In the genomic region with DNA sequence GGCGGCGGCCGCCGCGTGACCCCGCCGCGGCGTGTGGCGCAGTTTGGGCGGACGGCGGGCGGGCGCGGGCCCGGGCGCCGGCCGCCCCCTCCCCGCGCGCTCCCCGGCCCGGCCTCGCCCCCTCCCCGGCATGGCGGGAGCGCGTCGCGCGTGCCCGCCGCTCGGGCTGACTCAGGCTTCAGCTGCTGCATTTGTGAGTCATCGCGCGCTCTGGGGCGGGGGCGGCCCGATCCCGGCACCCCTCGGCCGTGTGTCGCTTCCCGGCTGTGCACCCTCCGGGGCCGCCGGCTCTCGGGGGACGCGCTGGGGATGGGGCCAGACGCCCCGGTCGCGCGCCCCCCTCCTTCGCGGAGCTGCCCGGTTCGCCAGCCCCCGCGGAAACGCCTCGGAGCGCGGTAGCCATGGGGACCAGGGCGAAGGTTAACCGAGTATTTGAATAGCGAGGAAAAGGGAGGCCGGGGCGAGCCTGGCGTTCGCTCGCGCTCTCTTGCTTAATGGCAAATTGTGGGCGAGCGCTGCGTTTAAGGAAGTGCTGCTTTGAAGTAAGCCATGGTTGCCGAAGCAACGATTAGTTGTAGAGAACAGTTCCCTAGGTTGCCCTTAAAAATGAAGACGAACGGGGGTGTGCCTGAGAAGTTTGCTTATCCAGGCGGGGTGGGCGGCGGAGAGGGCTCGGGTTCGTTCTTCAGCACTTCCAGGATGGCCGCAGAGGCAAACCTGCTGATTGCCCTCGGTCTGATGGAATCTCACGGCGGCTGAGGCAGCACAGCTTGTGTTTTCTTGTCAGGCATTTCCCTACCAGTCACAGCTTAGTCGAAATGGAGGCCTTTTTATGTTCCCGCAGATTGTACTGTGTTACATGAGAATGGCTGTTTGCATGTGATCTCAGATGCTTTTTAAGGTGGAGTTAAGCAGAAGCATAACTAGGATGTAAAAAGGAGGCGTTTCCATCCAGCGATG, we compare ENCODE assay signal across 8 cellular contexts. TPM values are rescaled to one million over a fixed set of nuclear protein-coding genes. Genes with fewer than 3 reads are reported as not detected.
DNase-seq lines count a peak whose midpoint lies in the region; ATAC-seq and TF ChIP-seq lines count a peak whose summit lies in the region.

No MANE protein-coding gene starts in this region.

- intact Hi-C loops in left ventricle myocardium superior (cut with micrococcal nuclease) (no loop called here), prostate gland (cut with DNase I) (no loop called here)

- H3K4me3 ChIP-seq in HL-60 (replicated peaks; ENCODE audit: insufficient read depth, low read length) (peak overlapping the region; percentile 95), prostate gland (peak overlapping the region; percentile 98 to 100), upper lobe of left lung (peak overlapping the region; percentile 66 to 95 (median 84))

- H3K27me3 ChIP-seq in HL-60 (ENCODE audit: insufficient read depth, poor library complexity, severe bottlenecking): no peaks in the 10 kb centered on the region
- H3K27me3 ChIP-seq in prostate gland (replicated peaks; ENCODE audit: insufficient read depth): no peaks in the 10 kb centered on the region
- H3K27me3 ChIP-seq in upper lobe of left lung: no peaks in the 10 kb centered on the region

- peak overlapping the region; percentile 99 for H3K27ac ChIP-seq in HL-60 (replicated peaks)
- H3K27ac ChIP-seq in prostate gland: peak overlapping the region; percentile 99 to 100
- peak overlapping the region; percentile 99 to 100 (median 100) for H3K27ac ChIP-seq in upper lobe of left lung

- TF ChIP-seq CTCF in HL-60 (IDR thresholded peaks at IDR 0.05; ENCODE audit: insufficient read depth, low read length): no peak
- TF ChIP-seq CTCF in prostate gland (IDR thresholded peaks at IDR 0.05): peak in 1 of 4 experiments; percentile 9
- TF ChIP-seq CTCF in upper lobe of left lung (IDR thresholded peaks at IDR 0.05): no peak

- peak overlapping the region; percentile 90 to 93 (median 91) for H3K4me3 Mint-ChIP-seq in T-cell

- peaks cover 4% of the 10 kb centered on the region for H3K4me1 ChIP-seq in prostate gland (replicated peaks)
- peaks cover 20 to 30% (median 22%) of the 10 kb centered on the region in 4 donors for H3K4me1 ChIP-seq in upper lobe of left lung

- no peaks in the 10 kb centered on the region for H3K9me3 Mint-ChIP-seq in T-cell

- peaks cover 19 to 35% of the 10 kb centered on the region in 2 donors for H3K36me3 ChIP-seq in prostate gland
- H3K36me3 ChIP-seq in upper lobe of left lung: peaks cover 43 to 47% (median 44%) of the 10 kb centered on the region in 4 donors

- peaks cover 49% of the 10 kb centered on the region for H3K36me3 Mint-ChIP-seq in T-cell

- no peak for TF ChIP-seq EP300 in upper lobe of left lung (IDR thresholded peaks at IDR 0.05)

- CTCF ChIA-PET in T-cell (lab: Charles Lee): interaction anchor here in 1 of 2 donors (0.6 kb wide), 1 partner anchor 69 kb away, joined by 3 read pairs; no protein-coding TSS in a partner anchor

- H3K4me1 Mint-ChIP-seq in T-cell: peaks cover 48 to 56% (median 48%) of the 10 kb centered on the region in 3 donors

- POLR2A ChIA-PET in T-cell (lab: Charles Lee): interaction anchor here (0.6 to 2.3 kb wide), 10 partner anchors 8 to 811 kb away, joined by 3 to 23 read pairs (median 3); a partner anchor contains a TSS

- no peaks in the 10 kb centered on the region for H3K9me3 ChIP-seq in prostate gland
- H3K9me3 ChIP-seq in upper lobe of left lung: no peaks in the 10 kb centered on the region

- ATAC-seq in GM19438 (IDR thresholded peaks at IDR 0.05; ENCODE audit: low read depth, unreplicated experiment) (peak; percentile 16), T-cell (replicated peaks in 1 of 4) (peak; percentile 29 to 46 (median 40)), left ventricle myocardium superior (peak; percentile 35), upper lobe of left lung (ENCODE audit: low FRiP score in 2 of 2) (peak; percentile 1 to 45)

- no peaks in the 10 kb centered on the region for H3K27me3 Mint-ChIP-seq in T-cell

- WGBS in prostate gland: under 1% methylated on average over 73 of the region's 97 CpGs
- WGBS in upper lobe of left lung, 2 donors: 1 to 2% methylated on average over 22 to 82 of the region's 97 CpGs

- TF ChIP-seq POLR2A in prostate gland (IDR thresholded peaks at IDR 0.05): peak; percentile 38
- peak in 3 of 4 donors; percentile 42 to 73 (median 51) for TF ChIP-seq POLR2A in upper lobe of left lung (IDR thresholded peaks at IDR 0.05)

- peak in 11 of 14 donors; percentile 57 to 91 (median 67) for DNase-seq in C1 segment of cervical spinal cord (lab: John Stamatoyannopoulos, UW)
- peak; percentile 49 to 85 for DNase-seq in HL-60 (ENCODE audit: low read depth in 1 of 2, low spot score in 1 of 2)
- peak; percentile 17 to 74 (median 48) for DNase-seq in T-cell
- DNase-seq in amniotic stem cell (lab: John Stamatoyannopoulos, UW): peak; percentile 43
- DNase-seq in left ventricle myocardium superior: peak; percentile 75
- peak; percentile 55 for DNase-seq in prostate gland (ENCODE audit: low spot score)
- peak; percentile 82 to 94 for DNase-seq in upper lobe of left lung

- peak overlapping the region; percentile 84 to 90 for H3K27ac Mint-ChIP-seq in T-cell

RNA-seq across cellular contexts. Expression of a gene that starts 0.9 kb away (rescaled TPM):
- total RNA-seq in T-cell (100 to 1,000 TPM; 223 to 650 (median 261) TPM), left ventricle myocardium superior (240 TPM), prostate gland (100 to 1,000 TPM; 205 to 268 TPM), upper lobe of left lung (100 to 1,000 TPM; 103 to 265 (median 176) TPM)

RNA-seq across cellular contexts. Expression of a gene that starts 50.3 kb away (rescaled TPM):
- 100 to 1,000 TPM in 4 of 5 donors, 10 to 100 TPM in 1; 94.7 to 128 (median 107) TPM for total RNA-seq in T-cell
- 127 TPM for total RNA-seq in left ventricle myocardium superior
- total RNA-seq in prostate gland: 100 to 1,000 TPM in 1 of 2 donors, 10 to 100 TPM in 1; 51.5 to 115 TPM
- total RNA-seq in upper lobe of left lung: 100 to 1,000 TPM in 5 of 6 donors, 10 to 100 TPM in 1; 84.5 to 190 (median 132) TPM

Comparison
In these comparisons a context has a peak if more than half of its experiments do, and no peak if none do; other contexts are left out.
1. Peak in every context shown above with its lines: DNase-seq, ATAC-seq, H3K4me3 ChIP-seq and H3K27ac ChIP-seq.